In the genomic region with DNA sequence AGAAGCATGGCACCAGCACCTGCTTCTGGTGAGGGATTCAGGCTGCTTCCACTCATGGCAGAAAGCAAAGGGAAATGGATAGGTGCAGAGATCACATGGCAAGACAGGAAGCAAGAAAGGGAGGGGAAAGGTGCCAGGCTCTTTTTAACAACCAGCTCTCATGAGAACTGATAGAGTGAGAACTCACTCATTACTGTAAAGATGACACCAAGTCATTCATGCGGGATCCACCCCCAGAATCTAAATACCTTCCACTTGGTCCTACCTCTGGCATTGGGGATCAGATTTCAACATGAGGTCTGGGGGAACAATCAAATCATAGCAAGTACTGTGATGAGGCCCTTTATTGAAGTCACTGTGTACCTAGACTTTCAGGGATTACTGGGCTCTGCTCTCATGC, we compare ENCODE assay signal across 23 cellular contexts.
"Had no signal": no experiment of that assay in that cellular context is flagged by ENCODE, and none has a peak within 500 bp of the region (broad histone marks: within the 10 kb centered on the region; RNA-seq: fewer than 3 reads in every experiment).

No MANE protein-coding gene starts in this region.

- H3K9me3 Mint-ChIP-seq: dendritic cell treated with granulocyte-macrophage colony-stimulating factor and Interleukin-4, amounts not matched to agents 40 ng/mL and 50 ng/mL, for 4 days; effector memory CD8-positive, alpha-beta T cell; stimulated activated memory B cell treated with anti-CD40 and anti-IgM and Interleukin-4, amounts not matched to agents 10 μg/mL and 1 μg/mL and 100 μg/mL, for 72 hours had no signal

- H3K27me3 ChIP-seq: esophagus muscularis mucosa, gastrocnemius medialis, heart right ventricle, neutrophil, right lobe of liver, stomach, transverse colon had no signal

- H3K36me3 ChIP-seq: esophagus muscularis mucosa, gastrocnemius medialis, heart right ventricle, left ventricle myocardium inferior, neutrophil, right lobe of liver, stomach, thoracic aorta, transverse colon had no signal

- H3K4me1 ChIP-seq: esophagus muscularis mucosa, gastrocnemius medialis, heart right ventricle, left ventricle myocardium inferior, psoas muscle, right lobe of liver, stomach, transverse colon had no signal

- H3K4me1 Mint-ChIP-seq: stimulated activated memory B cell treated with anti-CD40 and anti-IgM and Interleukin-4, amounts not matched to agents 10 μg/mL and 1 μg/mL and 100 μg/mL, for 72 hours had no signal

- H3K36me3 Mint-ChIP-seq: stimulated activated memory B cell treated with anti-CD40 and anti-IgM and Interleukin-4, amounts not matched to agents 10 μg/mL and 1 μg/mL and 100 μg/mL, for 72 hours had no signal

- ATAC-seq: effector memory CD8-positive, alpha-beta T cell; gastrocnemius medialis; heart right ventricle; naive thymus-derived CD4-positive, alpha-beta T cell; psoas muscle; right lobe of liver; stimulated activated memory B cell treated with anti-CD40 and anti-IgM and Interleukin-4, amounts not matched to agents 10 μg/mL and 1 μg/mL and 100 μg/mL, for 72 hours had no signal

- DNase-seq: effector memory CD8-positive, alpha-beta T cell; gastrocnemius medialis; heart right ventricle; hypothalamus; islet precursor cell; left ventricle myocardium inferior; mesendoderm; naive thymus-derived CD4-positive, alpha-beta T cell; psoas muscle; retina; right lobe of liver; stimulated activated CD4-positive, alpha-beta T cell treated with anti-CD3 and anti-CD28 coated beads, Interleukin-4, amount 100 ng/mL, for 24 hours; stomach; substantia nigra; transverse colon had no signal

- FAIRE-seq: colon had no signal

- H3K4me3 Mint-ChIP-seq: dendritic cell treated with granulocyte-macrophage colony-stimulating factor and Interleukin-4, amounts not matched to agents 40 ng/mL and 50 ng/mL, for 4 days; effector memory CD8-positive, alpha-beta T cell; stimulated activated memory B cell treated with anti-CD40 and anti-IgM and Interleukin-4, amounts not matched to agents 10 μg/mL and 1 μg/mL and 100 μg/mL, for 72 hours had no signal

- H3K27me3 Mint-ChIP-seq: dendritic cell treated with granulocyte-macrophage colony-stimulating factor and Interleukin-4, amounts not matched to agents 40 ng/mL and 50 ng/mL, for 4 days; naive thymus-derived CD4-positive, alpha-beta T cell; stimulated activated memory B cell treated with anti-CD40 and anti-IgM and Interleukin-4, amounts not matched to agents 10 μg/mL and 1 μg/mL and 100 μg/mL, for 72 hours had no signal

- H3K27ac Mint-ChIP-seq: dendritic cell treated with granulocyte-macrophage colony-stimulating factor and Interleukin-4, amounts not matched to agents 40 ng/mL and 50 ng/mL, for 4 days; effector memory CD8-positive, alpha-beta T cell; stimulated activated memory B cell treated with anti-CD40 and anti-IgM and Interleukin-4, amounts not matched to agents 10 μg/mL and 1 μg/mL and 100 μg/mL, for 72 hours had no signal

- H3K27ac ChIP-seq: epithelial cell of prostate, esophagus muscularis mucosa, gastrocnemius medialis, heart right ventricle, left ventricle myocardium inferior, neutrophil, psoas muscle, right lobe of liver, stomach, thoracic aorta, transverse colon had no signal

- H3K4me3 ChIP-seq: esophagus muscularis mucosa, gastrocnemius medialis, heart right ventricle, left ventricle myocardium inferior, lung, psoas muscle, right lobe of liver, stomach, thoracic aorta, transverse colon had no signal

- H3K9me3 ChIP-seq: esophagus muscularis mucosa, gastrocnemius medialis, neutrophil, psoas muscle, right lobe of liver, stomach, thoracic aorta, transverse colon had no signal
